8 cellular contexts compared by ENCODE assay signal in genomic region chrX:47836164-47837072, GRCh38. TPM values are rescaled to one million over a fixed set of nuclear protein-coding genes. Genes with fewer than 3 reads are reported as not detected.
A peak's percentile ranks its signal among the peaks of the same experiment; 100 is the strongest.
DNase-seq lines count a peak whose midpoint lies in the region; ATAC-seq and TF ChIP-seq lines count a peak whose summit lies in the region.

Gene ZNF81 (plus strand): TSS chrX:47836902. CDS start chrX:47846268, 9,366 bp downstream.

- TF ChIP-seq POLR2A in GM19193 (IDR thresholded peaks at IDR 0.05; ENCODE audit: extremely low read depth, insufficient read depth, insufficient read length): peak; percentile 71

- ATAC-seq in HG03432 (IDR thresholded peaks at IDR 0.05; ENCODE audit: unreplicated experiment): peak; percentile 96

- DNase-seq in Ammon's horn (ENCODE audit: low spot score) (peak; percentile 94), NCI-H460 (ENCODE audit: extremely low read depth, low read depth) (peak; percentile 96), cerebellum (ENCODE audit: low spot score) (peak; percentile 84), islet precursor cell (peak; percentile 97)
- DNase-seq in activated CD4-positive, CD25-positive, alpha-beta regulatory T cell treated with anti-CD3 and anti-CD28 coated beads, Interleukin-2, amount 50 U/mL, for 72 hours: peak; percentile 86
- DNase-seq in stimulated activated CD4-positive, alpha-beta T cell treated with anti-CD3 and anti-CD28 coated beads, Interleukin-12 subunit alpha, Interleukin-12 subunit beta, amount 100 ng/mL, for 48 hours (ENCODE audit: low read depth in 2 of 3, low spot score in 1 of 3): peak; percentile 75 to 88 (median 83)

RNA-seq across cellular contexts. Expression of gene ZNF81, which starts in this region (rescaled TPM):
- total RNA-seq in NCI-H460 (2014; rRNA removed; shearing (Covaris generic)): 6.5 and 8.1 TPM in 2 replicates
- polyA plus RNA-seq in NCI-H460 (2014; cell fraction: nucleus; rRNA removed): 5.3 and 6.3 TPM in 2 replicates
- 14.2 TPM for total RNA-seq in cerebellum

Comparison
In these comparisons a context has a peak if more than half of its experiments do, and no peak if none do; other contexts are left out.
1. Peak in every context shown above with its lines: DNase-seq and ATAC-seq.